10 cellular contexts compared by ENCODE assay signal in genomic region chr1:151372411-151372934, GRCh38. TPM values are rescaled to one million over a fixed set of nuclear protein-coding genes. Genes with fewer than 3 reads are reported as not detected.
DNase-seq lines count a peak whose midpoint lies in the region; ATAC-seq and TF ChIP-seq lines count a peak whose summit lies in the region.
"Had no signal": no experiment of that assay in that cellular context is flagged by ENCODE, and none has a peak within 500 bp of the region (broad histone marks: within the 10 kb centered on the region; RNA-seq: fewer than 3 reads in every experiment).

SELENBP1 (minus strand) TSS chr1:151372705; CDS start chr1:151372641, 64 bp downstream.

- H3K36me3 Mint-ChIP-seq in endodermal cell (ENCODE audit: low read depth): peaks cover 2% of the 10 kb centered on the region
- no peaks in the 10 kb centered on the region for H3K36me3 Mint-ChIP-seq in activated T-helper 17 cell treated with anti-CD3 and anti-CD28 coated beads, Interleukin-2, amount 50 U/mL, for 72 hours (ENCODE audit: low read depth)

- TF ChIP-seq CTCF in endodermal cell (conservative IDR thresholded peaks at IDR 0.05) (no peak), lower leg skin (IDR thresholded peaks at IDR 0.05) (no peak), thyroid gland (IDR thresholded peaks at IDR 0.05) (no peak)

- H3K4me1 Mint-ChIP-seq in endodermal cell: peaks cover 12% of the 10 kb centered on the region
- H3K4me1 Mint-ChIP-seq in activated T-helper 17 cell treated with anti-CD3 and anti-CD28 coated beads, Interleukin-2, amount 50 U/mL, for 72 hours: no peaks in the 10 kb centered on the region

- TF ChIP-seq POLR2A in lower leg skin (IDR thresholded peaks at IDR 0.05): no peak
- TF ChIP-seq POLR2A in thyroid gland (IDR thresholded peaks at IDR 0.05): peak; percentile 90 to 98

- H3K27me3 ChIP-seq in endodermal cell (ENCODE audit: control insufficient read depth, insufficient read depth, low read length, poor library complexity, severe bottlenecking) (no peaks in the 10 kb centered on the region), thyroid gland (no peaks in the 10 kb centered on the region)
- H3K27me3 ChIP-seq: neutrophil had no signal

- intact Hi-C loops in lower leg skin (cut with DNase I; ENCODE audit: low total_unique reads): no loop called here
- intact Hi-C loops in thyroid gland (cut with DNase I): no loop called here

- ATAC-seq in activated T-helper 17 cell treated with anti-CD3 and anti-CD28 coated beads, Interleukin-2, amount 50 U/mL, for 72 hours (replicated peaks): no peak
- ATAC-seq: HCT116 had no signal

- H3K27ac Mint-ChIP-seq in endodermal cell: peak within 1 kb of the TSS; percentile 91
- H3K27ac Mint-ChIP-seq in activated T-helper 17 cell treated with anti-CD3 and anti-CD28 coated beads, Interleukin-2, amount 50 U/mL, for 72 hours: no peak within 1 kb of the TSS

- H3K36me3 ChIP-seq in endodermal cell (ENCODE audit: control insufficient read depth, insufficient read depth, low read length) (no peaks in the 10 kb centered on the region), thyroid gland (no peaks in the 10 kb centered on the region)
- H3K36me3 ChIP-seq: neutrophil had no signal

- H3K4me3 ChIP-seq in endodermal cell (ENCODE audit: low read length) (peak within 1 kb of the TSS; percentile 75), lower leg skin (ENCODE audit: low read depth, poor library complexity, severe bottlenecking) (no peak within 1 kb of the TSS), thyroid gland (replicated peaks in 1 of 3) (peak within 1 kb of the TSS; percentile 18 to 50 (median 40))

- H3K9me3 ChIP-seq in endodermal cell (ENCODE audit: control insufficient read depth, low read length) (no peaks in the 10 kb centered on the region), thyroid gland (no peaks in the 10 kb centered on the region)
- H3K9me3 ChIP-seq: neutrophil had no signal

- peak within 1 kb of the TSS; percentile 59 for H3K4me3 Mint-ChIP-seq in endodermal cell
- H3K4me3 Mint-ChIP-seq in activated T-helper 17 cell treated with anti-CD3 and anti-CD28 coated beads, Interleukin-2, amount 50 U/mL, for 72 hours: no peak within 1 kb of the TSS

- peaks cover 1% of the 10 kb centered on the region for H3K27me3 Mint-ChIP-seq in endodermal cell (ENCODE audit: insufficient read depth)
- H3K27me3 Mint-ChIP-seq in activated T-helper 17 cell treated with anti-CD3 and anti-CD28 coated beads, Interleukin-2, amount 50 U/mL, for 72 hours: no peaks in the 10 kb centered on the region

- WGBS in endodermal cell (ENCODE audit: insufficient coverage in 1 of 2, insufficient read length in 1 of 2), 2 experiments: 15 to 21% methylated on average over 6 to 8 of the region's 9 CpGs
- WGBS in lower leg skin, 2 donors: 18 to 24% methylated on average over 9 of the region's 9 CpGs
- 9 to 30% methylated on average over 8 to 9 of the region's 9 CpGs for whole genome bisulfite sequencing in thyroid gland, 2 donors

- peak within 1 kb of the TSS; percentile 30 for H3K9ac ChIP-seq in endodermal cell (ENCODE audit: extremely low read depth, low read length, poor library complexity, severe bottlenecking)

- H3K9me3 Mint-ChIP-seq in endodermal cell: no peaks in the 10 kb centered on the region
- no peaks in the 10 kb centered on the region for H3K9me3 Mint-ChIP-seq in activated T-helper 17 cell treated with anti-CD3 and anti-CD28 coated beads, Interleukin-2, amount 50 U/mL, for 72 hours

- H3K27ac ChIP-seq in endodermal cell (ENCODE audit: low read depth, low read length) (peak within 1 kb of the TSS; percentile 77), thyroid gland (peak within 1 kb of the TSS; percentile 84 to 90 (median 88))
- H3K27ac ChIP-seq: neutrophil had no signal

- H3K4me1 ChIP-seq in endodermal cell (ENCODE audit: control insufficient read depth, insufficient read depth, low read length) (peaks cover 6% of the 10 kb centered on the region), thyroid gland (peaks cover 47 to 55% of the 10 kb centered on the region in 2 donors)

- DNase-seq in DMS79 (lab: John Stamatoyannopoulos, UW) (peak; percentile 82), NCI-H460 (ENCODE audit: extremely low read depth, low read depth) (peak; percentile 75), endodermal cell (peak; percentile 86), lower leg skin (ENCODE audit: low spot score in 2 of 2) (peak; percentile 70 to 94), thyroid gland (peak; percentile 97), H4 (ENCODE audit: low spot score) (no peak)
- no peak for DNase-seq in activated CD8-positive, alpha-beta memory T cell treated with anti-CD3 and anti-CD28 coated beads, Interleukin-2, amount 50 U/mL, for 4 hours

RNA-seq across cellular contexts. Expression of gene SELENBP1, which starts in this region (rescaled TPM):
- total RNA-seq in NCI-H460 (2014; rRNA removed; shearing (Covaris generic)): 24.6 and 28.9 TPM in 2 replicates
- 139 and 159 TPM in 2 replicates for polyA plus RNA-seq in NCI-H460 (2014; cell fraction: nucleus; rRNA removed)
- total RNA-seq in endodermal cell (10 to 100 TPM; 35.4 to 39.2 TPM), lower leg skin (10 to 100 TPM; 25.4 to 39.9 (median 38.1) TPM), thyroid gland (100 to 1,000 TPM; 151 to 513 (median 310) TPM)
- 40.1 TPM for polyA plus RNA-seq in endodermal cell (2013, experiment 1 of 2)
- 37.3 TPM for polyA plus RNA-seq in endodermal cell (2013, experiment 2 of 2)
- not detected for total RNA-seq in activated T-helper 17 cell treated with anti-CD3 and anti-CD28 coated beads, Interleukin-2, amount 50 U/mL, for 72 hours
- total RNA-seq in H4 (2014; rRNA removed; shearing (Covaris generic)): 3.3 and 5.8 TPM in 2 replicates

Comparison
In these comparisons a context has a peak if more than half of its experiments do, and no peak if none do; other contexts are left out.
1. DNase-seq: peak in DMS79 (single experiment), NCI-H460 (single experiment), endodermal cell (single experiment), lower leg skin (2 of 2) and thyroid gland (2 of 2); none in activated CD8-positive, alpha-beta memory T cell treated with anti-CD3 and anti-CD28 coated beads, Interleukin-2, amount 50 U/mL, for 4 hours (single experiment) and H4 (single experiment).
2. POLR2A ChIP-seq: peak in thyroid gland (2 of 2); none in lower leg skin (0 of 2).